Comparison of ENCODE assay signal across 8 cellular contexts in genomic region chr5:127030259-127031146, GRCh38. TPM values are rescaled to one million over a fixed set of nuclear protein-coding genes. Genes with fewer than 3 reads are reported as not detected.
DNase-seq lines count a peak whose midpoint lies in the region; ATAC-seq and TF ChIP-seq lines count a peak whose summit lies in the region.

Gene MARCHF3 (minus strand): TSS chr5:127030558. CDS start chr5:126918171, 112,387 bp downstream.

- peak; percentile 94 for TF ChIP-seq POLR2A in GM19193 (IDR thresholded peaks at IDR 0.05; ENCODE audit: extremely low read depth, insufficient read depth, insufficient read length)

- H3K4me1 ChIP-seq in BE2C = no peaks in the 10 kb centered on the region; the same call in 1 of the 2 replicates

- TF ChIP-seq CTCF in BE2C (IDR thresholded peaks at IDR 0.05; ENCODE audit: low read depth, low read length) = no peak; the same call in 1 of the 2 replicates

- no peaks in the 10 kb centered on the region for H3K9me3 ChIP-seq in BE2C

- no peaks in the 10 kb centered on the region for H3K36me3 ChIP-seq in BE2C

- H3K27ac ChIP-seq in cingulate gyrus (ENCODE audit: low read depth, low read length) = peak within 1 kb of the TSS; percentile 78

- H3K27me3 ChIP-seq in BE2C = no peaks in the 10 kb centered on the region

- peak within 1 kb of the TSS; percentile 88 for H3K4me3 ChIP-seq in BE2C (ENCODE audit: low read depth, low read length)

- ATAC-seq in HG03432 (IDR thresholded peaks at IDR 0.05; ENCODE audit: unreplicated experiment) = peak; percentile 96

- DNase-seq in BE2C = peak; percentile 98
- peak; percentile 73 for DNase-seq in NCI-H510A treated with DMSO at 0.1 percent for 48 hours (lab: John Stamatoyannopoulos, UW)
- peak; percentile 88 to 90 for DNase-seq in activated CD4-positive, alpha-beta T cell treated with anti-CD3 and anti-CD28 coated beads for 4 hours
- DNase-seq in kidney tubule cell (ENCODE audit: low spot score) = peak; percentile 95
- DNase-seq in stimulated activated CD4-positive, alpha-beta T cell treated with anti-CD3 and anti-CD28 coated beads, Interleukin-1b, Interleukin-23, amount 100 ng/mL, for 1 hour (ENCODE audit: low read depth in 2 of 2) = peak; percentile 81 to 89

RNA-seq across cellular contexts. Expression of gene MARCHF3, which starts in this region (rescaled TPM):
- polyA plus RNA-seq in BE2C (2012; ENCODE audit: insufficient read depth, insufficient read length, low read depth) = 4.4 TPM

Comparison
In these comparisons a context has a peak if more than half of its experiments do, and no peak if none do; other contexts are left out.
1. Peak in every context shown above with its lines: DNase-seq, ATAC-seq, H3K4me3 ChIP-seq and H3K27ac ChIP-seq.